1 cellular context compared by ENCODE assay signal in genomic region chr6:112234596-112234995, GRCh38.
TF ChIP-seq lines count a peak whose summit lies in the region.

No MANE protein-coding gene starts in this region.

TF ChIP-seq in IMR-90, 13 proteins besides CTCF, POLR2A, EP300 and RAD21:
- TF ChIP-seq CEBPB (IDR thresholded peaks at IDR 0.05; ENCODE audit: low read depth, low read length) (no peak), RCOR1 (IDR thresholded peaks at IDR 0.05; ENCODE audit: insufficient replicate concordance, low read length) (no peak), ELK1 (IDR thresholded peaks at IDR 0.05; ENCODE audit: borderline replicate concordance, low read depth, low read length) (no peak), NFE2L2 (IDR thresholded peaks at IDR 0.05; ENCODE audit: low read depth, low read length) (no peak), SMC3 (IDR thresholded peaks at IDR 0.05; ENCODE audit: low read depth, low read length) (no peak), FOS (IDR thresholded peaks at IDR 0.05; ENCODE audit: low read depth, low read length) (no peak), CHD1 (IDR thresholded peaks at IDR 0.05; ENCODE audit: low read depth, low read length) (no peak), MAZ (IDR thresholded peaks at IDR 0.05; ENCODE audit: borderline replicate concordance, low read depth, low read length) (no peak), BHLHE40 (IDR thresholded peaks at IDR 0.05; ENCODE audit: low read depth, low read length) (no peak), MAFK (IDR thresholded peaks at IDR 0.05; ENCODE audit: low read depth, low read length) (no peak), USF2 (IDR thresholded peaks at IDR 0.05; ENCODE audit: low read depth, low read length) (no peak), MXI1 (IDR thresholded peaks at IDR 0.05; ENCODE audit: borderline replicate concordance, low read depth, low read length) (no peak), RFX5 (IDR thresholded peaks at IDR 0.05; ENCODE audit: low read depth, low read length) (no peak)
